Comparison of ENCODE assay signal across 9 cellular contexts in the genomic region with DNA sequence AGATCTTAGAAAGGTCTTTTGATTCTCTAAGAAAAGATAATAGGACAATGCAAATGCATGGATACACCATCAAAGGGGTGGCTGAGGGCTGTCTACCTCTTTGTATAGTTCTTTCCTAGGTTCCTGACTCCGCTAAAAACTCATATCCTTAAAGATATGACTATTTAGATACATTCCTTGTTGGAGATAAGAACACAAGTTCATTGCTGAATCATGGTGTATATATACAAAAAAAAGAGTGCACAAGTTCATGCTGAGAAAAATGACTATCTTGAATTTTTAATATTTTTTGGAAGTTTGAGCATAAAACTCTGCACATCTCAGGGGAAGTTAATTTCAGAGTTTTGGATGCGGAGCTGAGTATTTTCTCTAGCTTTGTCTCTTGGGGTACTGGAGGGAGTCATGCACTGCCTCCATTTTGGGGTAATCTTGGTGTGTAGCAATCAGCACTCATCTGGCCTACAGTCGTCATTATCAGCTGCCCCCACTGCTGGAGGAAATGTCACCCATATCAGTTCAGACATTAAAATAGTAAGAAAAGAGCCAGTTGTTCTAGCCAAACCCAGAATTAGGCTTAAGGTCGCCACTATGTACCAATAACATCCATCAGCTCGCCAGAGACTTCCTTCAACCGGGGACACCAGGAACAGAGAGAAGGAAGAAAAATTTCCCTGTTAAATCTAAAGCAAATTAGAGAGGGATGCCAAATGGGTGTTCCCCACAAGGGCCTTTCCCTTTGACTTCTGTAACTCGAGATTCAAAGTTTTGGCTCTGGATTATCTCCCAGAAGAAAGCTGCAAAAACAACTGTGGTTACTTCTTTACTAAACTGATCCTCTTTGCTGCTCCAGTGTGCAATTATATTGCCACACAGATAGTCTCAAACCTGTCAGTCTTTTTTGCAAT. TPM values are rescaled to one million over a fixed set of nuclear protein-coding genes. Genes with fewer than 3 reads are reported as not detected.
DNase-seq lines count a peak whose midpoint lies in the region; ATAC-seq and TF ChIP-seq lines count a peak whose summit lies in the region.
"Had no signal": no experiment of that assay in that cellular context is flagged by ENCODE, and none has a peak within 500 bp of the region (broad histone marks: within the 10 kb centered on the region; RNA-seq: fewer than 3 reads in every experiment).

No MANE protein-coding gene starts in this region.

- intact Hi-C loops in mucosa of descending colon (cut with DNase I, micrococcal nuclease): no loop called here

- peaks cover 3% of the 10 kb centered on the region; the same call in 1 of the 2 replicates for H3K79me2 ChIP-seq in DND-41 (ENCODE audit: insufficient read depth, low read length)

- peak overlapping the region; percentile 10; the same call in 1 of the 2 replicates for H2AFZ ChIP-seq in DND-41 (ENCODE audit: low read depth, low read length)

- no peak for ATAC-seq in DND-41 (ENCODE audit: insufficient read depth, low read depth)
- ATAC-seq in mucosa of descending colon: peak; percentile 54
- no peak for ATAC-seq in HG02759 (IDR thresholded peaks at IDR 0.05; ENCODE audit: unreplicated experiment)

- no peak overlapping the region for H3K27ac ChIP-seq in DND-41 (ENCODE audit: low read length)

- H3K9ac ChIP-seq in DND-41 (ENCODE audit: low read depth, low read length): no peak overlapping the region; the same call in 1 of the 2 replicates
- peak overlapping the region; percentile 10 for H3K9ac ChIP-seq in adipocyte (ENCODE audit: low read length)

- peaks cover 61% of the 10 kb centered on the region for H3K4me1 ChIP-seq in DND-41 (ENCODE audit: insufficient read depth, low read length)
- peaks cover 43% of the 10 kb centered on the region for H3K4me1 ChIP-seq in adipocyte (ENCODE audit: control insufficient read depth, insufficient read depth, low read length)
- H3K4me1 ChIP-seq in mucosa of descending colon (ENCODE audit: low read depth): peaks cover 35% of the 10 kb centered on the region

- TF ChIP-seq CTCF in DND-41 (IDR thresholded peaks at IDR 0.05; ENCODE audit: borderline replicate concordance, extremely low read depth, low read length, poor library complexity, severe bottlenecking) (no peak), mucosa of descending colon (IDR thresholded peaks at IDR 0.05) (no peak)

- H3K36me3 ChIP-seq in DND-41 (ENCODE audit: insufficient read depth, low read length) (no peaks in the 10 kb centered on the region), adipocyte (ENCODE audit: control insufficient read depth, insufficient read depth, low read length, severe bottlenecking) (no peaks in the 10 kb centered on the region), mucosa of descending colon (ENCODE audit: low read depth) (no peaks in the 10 kb centered on the region)

- H3K27me3 ChIP-seq in DND-41 (ENCODE audit: insufficient read depth, low read length, poor library complexity): no peaks in the 10 kb centered on the region
- H3K27me3 ChIP-seq in adipocyte (replicated peaks; ENCODE audit: control insufficient read depth, insufficient read depth, low read length): no peaks in the 10 kb centered on the region

- peak overlapping the region; percentile 3; the same call in 1 of the 2 replicates for H3K4me2 ChIP-seq in DND-41 (ENCODE audit: insufficient read depth, low read length)

- DNase-seq in DND-41: no peak
- DNase-seq in LHCN-M2 (ENCODE audit: low read depth): peak; percentile 49
- peak; percentile 64 for DNase-seq in adipocyte (ENCODE audit: low read depth)
- DNase-seq in mucosa of descending colon: peak in 1 of 3 donors; percentile 36
- no peak for DNase-seq in DMS114 treated with DMSO at 0.1 percent for 48 hours (lab: John Stamatoyannopoulos, UW; ENCODE audit: unreplicated experiment)
- DNase-seq in AG20443 (ENCODE audit: low spot score): no peak
- no peak for DNase-seq in activated effector memory CD4-positive, alpha-beta T cell treated with anti-CD3 and anti-CD28 coated beads, Interleukin-2, amount 50 U/mL, for 16 hours
- DNase-seq: stimulated activated CD4-positive, alpha-beta T cell treated with anti-CD3 and anti-CD28 coated beads, Interleukin-2, amount 100 ng/mL, for 48 hours had no signal

- no peaks in the 10 kb centered on the region for H3K9me3 ChIP-seq in DND-41 (ENCODE audit: insufficient read depth, low read length, severe bottlenecking)
- H3K9me3 ChIP-seq in adipocyte (ENCODE audit: control insufficient read depth, low read length): no peaks in the 10 kb centered on the region
- no peaks in the 10 kb centered on the region for H3K9me3 ChIP-seq in mucosa of descending colon

- no peaks in the 10 kb centered on the region for H4K20me1 ChIP-seq in DND-41 (ENCODE audit: insufficient read depth, low read length)

- H3K4me3 ChIP-seq in DND-41 (ENCODE audit: low read depth in 1 of 2, low read length in 2 of 2) (no peak overlapping the region), adipocyte (ENCODE audit: low read length) (peak overlapping the region; percentile 36), mucosa of descending colon (no peak overlapping the region)

RNA-seq across cellular contexts. Expression of gene PTTG1, which starts 49.0 kb away (rescaled TPM):
- total RNA-seq in LHCN-M2 (2014; rRNA removed) (235 and 291 TPM in 2 replicates), mucosa of descending colon (10 to 100 TPM in 1 of 3 donors, 1 to 10 TPM in 2; 5.8 to 46.8 (median 9.0) TPM)
- polyA plus RNA-seq in LHCN-M2 (2012): 188 TPM

RNA-seq across cellular contexts. Expression of gene SLU7, which starts 51.8 kb away (rescaled TPM):
- total RNA-seq in LHCN-M2 (2014; rRNA removed) (44.5 and 56.9 TPM in 2 replicates), mucosa of descending colon (10 to 100 TPM; 46.4 to 52.3 (median 49.5) TPM)
- polyA plus RNA-seq in LHCN-M2 (2012): 32.2 TPM

Comparison
In these comparisons a context has a peak if more than half of its experiments do, and no peak if none do; other contexts are left out.
1. DNase-seq: peak in LHCN-M2 (single experiment) and adipocyte (single experiment); none in DND-41 (single experiment), DMS114 treated with DMSO at 0.1 percent for 48 hours (single experiment), AG20443 (single experiment) and activated effector memory CD4-positive, alpha-beta T cell treated with anti-CD3 and anti-CD28 coated beads, Interleukin-2, amount 50 U/mL, for 16 hours (single experiment).